ENCODE assay signal across 8 cellular contexts in the genomic region with DNA sequence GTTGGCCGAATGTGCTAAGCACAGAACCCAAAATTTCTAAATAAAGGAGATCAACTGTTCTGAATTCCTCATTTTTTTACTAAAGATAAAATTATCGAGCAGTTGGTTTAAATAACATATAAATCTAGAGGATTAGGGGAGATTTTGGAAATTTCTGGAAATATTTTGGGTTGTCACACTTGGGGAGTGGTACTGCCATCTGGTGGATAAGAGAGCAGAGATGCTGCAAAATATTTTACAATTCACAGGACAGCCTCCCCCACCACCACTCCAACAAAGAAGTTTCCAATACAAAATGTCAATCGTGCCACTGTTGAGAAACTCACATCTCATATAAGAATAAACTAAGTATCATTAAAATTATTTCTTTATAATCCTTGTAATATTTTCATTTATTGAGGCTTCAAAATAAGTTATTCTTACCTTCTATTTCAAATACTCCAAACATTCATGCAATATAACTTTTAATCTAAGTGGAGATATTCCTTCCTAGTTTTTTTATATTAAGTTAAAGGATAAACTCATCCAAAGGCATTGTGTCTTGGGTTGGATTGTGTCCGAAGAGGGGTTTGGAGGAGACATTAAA. TPM values are rescaled to one million over a fixed set of nuclear protein-coding genes. Genes with fewer than 3 reads are reported as not detected.
DNase-seq lines count a peak whose midpoint lies in the region; ATAC-seq and TF ChIP-seq lines count a peak whose summit lies in the region.

No MANE protein-coding gene starts in this region.

- H3K9me3 ChIP-seq in upper lobe of right lung = no peaks in the 10 kb centered on the region

- peak; percentile 46 for DNase-seq in AG08396 (ENCODE audit: low spot score)
- DNase-seq in HFF-Myc (ENCODE audit: extremely low read depth, low read depth) = peak; percentile 20
- DNase-seq in astrocyte of the cerebellum (ENCODE audit: low read depth) = no peak
- peak; percentile 49 for DNase-seq in iPS-NIHi7 (ENCODE audit: extremely low spot score)
- DNase-seq in upper lobe of right lung = no peak
- DNase-seq in OCI-M2 (lab: John Stamatoyannopoulos, UW; ENCODE audit: unreplicated experiment) = no peak
- DNase-seq in stimulated activated CD4-positive, alpha-beta T cell treated with anti-CD3 and anti-CD28 coated beads, Interleukin-1b, Interleukin-23, amount 100 ng/mL, for 48 hours = no peak

- no peaks in the 10 kb centered on the region for H3K4me1 ChIP-seq in upper lobe of right lung

- H3K4me3 ChIP-seq in HFF-Myc (replicated peaks; ENCODE audit: low read depth, low read length) = no peak overlapping the region
- no peak overlapping the region for H3K4me3 ChIP-seq in astrocyte of the cerebellum (ENCODE audit: low read depth, low read length)
- H3K4me3 ChIP-seq in upper lobe of right lung = no peak overlapping the region

- no peaks in the 10 kb centered on the region for H3K27me3 ChIP-seq in upper lobe of right lung

- intact Hi-C loops in upper lobe of right lung (cut with DNase I) = no loop called here

- no peaks in the 10 kb centered on the region for H3K36me3 ChIP-seq in upper lobe of right lung

- peak; percentile 58 for TF ChIP-seq CTCF in HFF-Myc (IDR thresholded peaks at IDR 0.05; ENCODE audit: low read depth, low read length, missing control alignments)
- peak; percentile 65 for TF ChIP-seq CTCF in astrocyte of the cerebellum (IDR thresholded peaks at IDR 0.05; ENCODE audit: low read depth, low read length, missing control alignments)
- peak; percentile 69 for TF ChIP-seq CTCF in upper lobe of right lung (IDR thresholded peaks at IDR 0.05)

- ATAC-seq in upper lobe of right lung = peak; percentile 61
- ATAC-seq in HG02870 (IDR thresholded peaks at IDR 0.05; ENCODE audit: unreplicated experiment) = no peak

- no peak overlapping the region for H3K27ac ChIP-seq in upper lobe of right lung

- in situ Hi-C loops in astrocyte of the cerebellum (cut with HindIII; ENCODE audit: low sequenced_read_pairs) = no loop called here

RNA-seq across cellular contexts. Expression of a gene that starts 17.0 kb away (rescaled TPM):
- total RNA-seq in upper lobe of right lung = 34.0 TPM

Comparison
In these comparisons a context has a peak if more than half of its experiments do, and no peak if none do; other contexts are left out.
1. DNase-seq: peak in AG08396 (single experiment), HFF-Myc (single experiment) and iPS-NIHi7 (single experiment); none in astrocyte of the cerebellum (single experiment), upper lobe of right lung (single experiment), OCI-M2 (single experiment) and stimulated activated CD4-positive, alpha-beta T cell treated with anti-CD3 and anti-CD28 coated beads, Interleukin-1b, Interleukin-23, amount 100 ng/mL, for 48 hours (single experiment).
2. Peak in every context shown above with its lines, with median percentiles within 50 percentile points of each other: CTCF ChIP-seq.